14 cellular contexts compared by ENCODE assay signal in the genomic region with DNA sequence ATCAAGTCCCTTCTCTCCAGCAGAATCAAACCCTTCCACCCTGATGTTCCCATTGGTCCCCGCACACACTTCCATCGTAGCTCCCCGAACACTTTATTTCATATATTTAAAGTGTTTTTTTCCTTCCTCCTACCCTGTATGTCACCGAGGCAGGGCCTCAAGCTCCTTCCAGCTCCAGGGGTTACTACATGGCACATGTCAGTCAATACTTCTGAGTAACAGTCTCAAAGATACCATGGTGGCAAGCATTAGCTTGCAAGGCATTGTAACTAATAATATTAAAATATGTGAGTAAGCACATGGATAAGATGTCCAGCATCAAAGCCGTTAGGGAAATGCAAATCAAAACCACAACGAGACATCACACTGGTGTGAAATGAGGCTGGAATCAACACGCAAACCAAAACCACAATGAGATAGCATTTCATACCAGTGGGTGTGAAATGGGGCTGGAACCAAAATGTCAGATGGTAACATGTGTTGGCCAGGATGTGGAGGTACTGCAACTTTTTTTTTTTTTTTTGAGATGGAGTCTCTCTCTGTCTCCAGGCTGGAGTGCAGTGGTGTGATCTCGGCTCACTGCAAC.
DNase-seq lines count a peak whose midpoint lies in the region; ATAC-seq, FAIRE-seq and TF ChIP-seq lines count a peak whose summit lies in the region.
"Had no signal": no experiment of that assay in that cellular context is flagged by ENCODE, and none has a peak within 500 bp of the region (broad histone marks: within the 10 kb centered on the region; RNA-seq: fewer than 3 reads in every experiment).

No MANE protein-coding gene starts in this region.

- no peak overlapping the region for H3K9ac ChIP-seq in astrocyte (ENCODE audit: low read length)

- peak; percentile 10 for DNase-seq in activated naive CD4-positive, alpha-beta T cell treated with anti-CD3 and anti-CD28 coated beads for 36 hours
- no peak for DNase-seq in activated naive CD4-positive, alpha-beta T cell treated with anti-CD3 and anti-CD28 coated beads, Interleukin-2, amount 10 ng/mL, durations not matched to agents 7 days and 5 days
- DNase-seq in NCI-H226, result peak; percentile 26
- peak; percentile 78 for DNase-seq in astrocyte (ENCODE audit: low read depth)
- peak; percentile 23 for DNase-seq in stimulated activated naive CD8-positive, alpha-beta T cell treated with anti-CD3 and anti-CD28 coated beads, Interleukin-15, Interleukin-2, amounts not matched to agents 100 U/mL and 50 U/mL, for 24 hours
- no peak for DNase-seq in CD4-positive, alpha-beta memory T cell
- no peak for DNase-seq in GM19239 (ENCODE audit: insufficient read length, low spot score)
- DNase-seq: DMS79, GOT3, NCI-H1105 treated with DMSO at 0.1 percent for 48 hours, NCI-H446 treated with DMSO at 0.1 percent for 48 hours had no signal

- no peaks in the 10 kb centered on the region for H3K27me3 Mint-ChIP-seq in activated naive CD4-positive, alpha-beta T cell treated with anti-CD3 and anti-CD28 coated beads for 36 hours (ENCODE audit: low read depth)
- no peaks in the 10 kb centered on the region for H3K27me3 Mint-ChIP-seq in activated naive CD4-positive, alpha-beta T cell treated with anti-CD3 and anti-CD28 coated beads, Interleukin-2, amount 10 ng/mL, durations not matched to agents 7 days and 5 days
- no peaks in the 10 kb centered on the region for H3K27me3 Mint-ChIP-seq in astrocyte (ENCODE audit: low read depth, unreplicated experiment)
- no peaks in the 10 kb centered on the region for H3K27me3 Mint-ChIP-seq in CD4-positive, alpha-beta memory T cell

- H4K20me1 ChIP-seq in astrocyte (ENCODE audit: insufficient read depth, low read length), result peaks cover 59% of the 10 kb centered on the region

- no peak overlapping the region for H2AFZ ChIP-seq in astrocyte (ENCODE audit: low read depth, low read length)

- no peaks in the 10 kb centered on the region for H3K36me3 ChIP-seq in astrocyte (ENCODE audit: insufficient read depth, low read length)
- no peaks in the 10 kb centered on the region for H3K36me3 ChIP-seq in CD4-positive, alpha-beta memory T cell (ENCODE audit: insufficient read depth, low read length)

- CTCF ChIA-PET in activated naive CD4-positive, alpha-beta T cell treated with anti-CD3 and anti-CD28 coated beads for 36 hours (lab: Charles Lee), result no interaction called here
- CTCF ChIA-PET in activated naive CD4-positive, alpha-beta T cell treated with anti-CD3 and anti-CD28 coated beads, Interleukin-2, amount 10 ng/mL, durations not matched to agents 7 days and 5 days (lab: Charles Lee), result no interaction called here
- CTCF ChIA-PET in CD4-positive, alpha-beta memory T cell (lab: Charles Lee; ENCODE audit: partially characterized antibody), result no interaction called here

- no peaks in the 10 kb centered on the region for H3K9me3 Mint-ChIP-seq in activated naive CD4-positive, alpha-beta T cell treated with anti-CD3 and anti-CD28 coated beads for 36 hours
- H3K9me3 Mint-ChIP-seq in activated naive CD4-positive, alpha-beta T cell treated with anti-CD3 and anti-CD28 coated beads, Interleukin-2, amount 10 ng/mL, durations not matched to agents 7 days and 5 days, result no peaks in the 10 kb centered on the region
- no peaks in the 10 kb centered on the region for H3K9me3 Mint-ChIP-seq in astrocyte (ENCODE audit: unreplicated experiment)
- no peaks in the 10 kb centered on the region for H3K9me3 Mint-ChIP-seq in CD4-positive, alpha-beta memory T cell

- peaks cover 2% of the 10 kb centered on the region for H3K4me1 Mint-ChIP-seq in activated naive CD4-positive, alpha-beta T cell treated with anti-CD3 and anti-CD28 coated beads for 36 hours (ENCODE audit: low read depth)
- no peaks in the 10 kb centered on the region for H3K4me1 Mint-ChIP-seq in activated naive CD4-positive, alpha-beta T cell treated with anti-CD3 and anti-CD28 coated beads, Interleukin-2, amount 10 ng/mL, durations not matched to agents 7 days and 5 days
- peaks cover 12% of the 10 kb centered on the region for H3K4me1 Mint-ChIP-seq in astrocyte (ENCODE audit: low read depth, unreplicated experiment)
- H3K4me1 Mint-ChIP-seq in CD4-positive, alpha-beta memory T cell, result peaks cover 0 to 11% (median 2%) of the 10 kb centered on the region in 4 donors

- H3K9me3 ChIP-seq in astrocyte (ENCODE audit: insufficient read depth, low read depth, low read length), result no peaks in the 10 kb centered on the region
- no peaks in the 10 kb centered on the region for H3K9me3 ChIP-seq in CD4-positive, alpha-beta memory T cell (ENCODE audit: control insufficient read depth in 1 of 2, low read length in 2 of 2)

- ATAC-seq in stimulated activated naive CD8-positive, alpha-beta T cell treated with anti-CD3 and anti-CD28 coated beads, Interleukin-15, Interleukin-2, amounts not matched to agents 100 U/mL and 50 U/mL, for 24 hours, result peak; percentile 85
- ATAC-seq in GM21723 (IDR thresholded peaks at IDR 0.05; ENCODE audit: unreplicated experiment), result no peak

- H3K4me3 ChIP-seq in astrocyte (ENCODE audit: insufficient read depth, low read depth, low read length), result no peak overlapping the region
- no peak overlapping the region for H3K4me3 ChIP-seq in CD4-positive, alpha-beta memory T cell (ENCODE audit: low read length in 2 of 2)

- H3K4me2 ChIP-seq in astrocyte (ENCODE audit: low read length), result no peak overlapping the region

- FAIRE-seq in astrocyte (lab: Jason Lieb, UNC) (no peak), GM19239 (lab: Jason Lieb, UNC) (no peak)
- FAIRE-seq: GM12892, HTR-8/SVneo had no signal

- H3K4me3 Mint-ChIP-seq in activated naive CD4-positive, alpha-beta T cell treated with anti-CD3 and anti-CD28 coated beads for 36 hours, result no peak overlapping the region
- no peak overlapping the region for H3K4me3 Mint-ChIP-seq in activated naive CD4-positive, alpha-beta T cell treated with anti-CD3 and anti-CD28 coated beads, Interleukin-2, amount 10 ng/mL, durations not matched to agents 7 days and 5 days
- no peak overlapping the region for H3K4me3 Mint-ChIP-seq in astrocyte (ENCODE audit: unreplicated experiment)
- no peak overlapping the region for H3K4me3 Mint-ChIP-seq in CD4-positive, alpha-beta memory T cell

- no peak overlapping the region for H3K27ac Mint-ChIP-seq in activated naive CD4-positive, alpha-beta T cell treated with anti-CD3 and anti-CD28 coated beads for 36 hours
- H3K27ac Mint-ChIP-seq in activated naive CD4-positive, alpha-beta T cell treated with anti-CD3 and anti-CD28 coated beads, Interleukin-2, amount 10 ng/mL, durations not matched to agents 7 days and 5 days, result no peak overlapping the region
- H3K27ac Mint-ChIP-seq in astrocyte (ENCODE audit: unreplicated experiment), result no peak overlapping the region
- H3K27ac Mint-ChIP-seq in CD4-positive, alpha-beta memory T cell, result no peak overlapping the region

- H3K27me3 ChIP-seq in astrocyte (ENCODE audit: insufficient read depth, low read length), result no peaks in the 10 kb centered on the region
- H3K27me3 ChIP-seq in CD4-positive, alpha-beta memory T cell (ENCODE audit: insufficient read depth, low read length), result no peaks in the 10 kb centered on the region

- POLR2A ChIA-PET in CD4-positive, alpha-beta memory T cell (lab: Charles Lee; ENCODE audit: partially characterized antibody), result no interaction called here

- intact Hi-C loops in activated naive CD4-positive, alpha-beta T cell treated with anti-CD3 and anti-CD28 coated beads for 36 hours (cut with micrococcal nuclease), result no loop called here
- intact Hi-C loops in CD4-positive, alpha-beta memory T cell (cut with micrococcal nuclease), result no loop called here

- no peak for TF ChIP-seq CTCF in astrocyte (IDR thresholded peaks at IDR 0.05; ENCODE audit: insufficient read depth, low read depth, low read length)

- peaks cover 3% of the 10 kb centered on the region for H3K36me3 Mint-ChIP-seq in activated naive CD4-positive, alpha-beta T cell treated with anti-CD3 and anti-CD28 coated beads for 36 hours (ENCODE audit: low read depth)
- no peaks in the 10 kb centered on the region for H3K36me3 Mint-ChIP-seq in activated naive CD4-positive, alpha-beta T cell treated with anti-CD3 and anti-CD28 coated beads, Interleukin-2, amount 10 ng/mL, durations not matched to agents 7 days and 5 days
- no peaks in the 10 kb centered on the region for H3K36me3 Mint-ChIP-seq in astrocyte (ENCODE audit: low read depth, unreplicated experiment)
- H3K36me3 Mint-ChIP-seq in CD4-positive, alpha-beta memory T cell, result peaks cover 0 to 6% of the 10 kb centered on the region in 2 donors

- H3K27ac ChIP-seq in astrocyte (ENCODE audit: low read depth, low read length), result peak overlapping the region; percentile 3
- H3K27ac ChIP-seq in CD4-positive, alpha-beta memory T cell (ENCODE audit: low read depth, low read length), result no peak overlapping the region

- peaks cover 16% of the 10 kb centered on the region for H3K4me1 ChIP-seq in astrocyte (ENCODE audit: insufficient read depth, low read length)
- H3K4me1 ChIP-seq in CD4-positive, alpha-beta memory T cell (ENCODE audit: insufficient read depth, low read length), result no peaks in the 10 kb centered on the region

- H3K79me2 ChIP-seq in astrocyte (ENCODE audit: insufficient read depth, low read length), result peaks cover 10% of the 10 kb centered on the region

Comparison
In these comparisons a context has a peak if more than half of its experiments do, and no peak if none do; other contexts are left out.
1. DNase-seq: peak in activated naive CD4-positive, alpha-beta T cell treated with anti-CD3 and anti-CD28 coated beads for 36 hours (single experiment), NCI-H226 (single experiment), astrocyte (single experiment) and stimulated activated naive CD8-positive, alpha-beta T cell treated with anti-CD3 and anti-CD28 coated beads, Interleukin-15, Interleukin-2, amounts not matched to agents 100 U/mL and 50 U/mL, for 24 hours (single experiment); none in activated naive CD4-positive, alpha-beta T cell treated with anti-CD3 and anti-CD28 coated beads, Interleukin-2, amount 10 ng/mL, durations not matched to agents 7 days and 5 days (single experiment), CD4-positive, alpha-beta memory T cell (0 of 5) and GM19239 (single experiment).